In the genomic region with DNA sequence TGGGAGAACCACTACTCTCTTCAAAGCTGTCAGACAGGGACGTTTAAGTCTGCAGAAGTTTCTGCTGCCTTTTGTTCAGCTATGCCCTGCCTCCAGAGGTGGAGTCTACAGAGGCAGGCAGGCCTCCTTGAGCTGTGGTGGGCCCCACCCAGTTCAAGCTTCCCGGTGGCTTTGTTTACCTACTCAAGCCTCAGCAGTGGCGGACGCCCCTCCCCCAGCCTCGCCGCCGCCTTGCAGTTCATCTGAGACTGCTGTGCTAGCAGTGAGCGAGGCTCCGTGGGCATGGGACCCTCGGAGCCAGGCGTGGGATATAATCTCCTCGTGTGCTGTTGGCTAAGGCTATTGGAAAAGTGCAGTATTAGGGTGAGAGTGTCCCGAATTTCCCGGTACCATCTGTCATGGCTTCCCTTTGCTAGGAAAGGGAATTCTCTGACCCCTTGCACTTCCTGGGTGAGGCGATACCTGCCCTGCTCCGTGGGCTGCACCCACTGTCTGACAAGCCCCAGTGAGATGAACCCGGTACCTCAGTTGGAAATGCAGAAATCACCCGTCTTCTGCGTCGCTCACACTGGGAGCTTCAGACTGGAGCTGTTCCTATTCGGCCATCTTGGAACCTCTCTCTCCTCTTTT, we compare ENCODE assay signal across 11 cellular contexts. TPM values are rescaled to one million over a fixed set of nuclear protein-coding genes. Genes with fewer than 3 reads are reported as not detected.
DNase-seq lines count a peak whose midpoint lies in the region; ATAC-seq and TF ChIP-seq lines count a peak whose summit lies in the region.
"Not testable (repeated sequence)": the region's sequence is repeated elsewhere in the genome, so short reads cannot be mapped to it uniquely, and the experiment has no call there.
"Had no signal": no experiment of that assay in that cellular context is flagged by ENCODE, and none has a peak within 500 bp of the region (broad histone marks: within the 10 kb centered on the region; RNA-seq: fewer than 3 reads in every experiment).

No MANE protein-coding gene starts in this region.

- H3K27me3 ChIP-seq in HUES48 (ENCODE audit: control insufficient read depth, insufficient read depth, low read length) = peaks cover 44% of the 10 kb centered on the region
- not testable (repeated sequence) for H3K27me3 ChIP-seq in endodermal cell (ENCODE audit: control insufficient read depth, insufficient read depth, low read length, poor library complexity, severe bottlenecking); left lung; mucosa of stomach (ENCODE audit: control insufficient read depth, insufficient read depth, low read length)

- peak overlapping the region; percentile 42; the same call in 1 of the 2 replicates for H3K4me3 ChIP-seq in HUES48 (ENCODE audit: low read depth, low read length)
- H3K4me3 ChIP-seq in endodermal cell (ENCODE audit: low read length) = peak overlapping the region; percentile 19
- not testable (repeated sequence) for H3K4me3 ChIP-seq in left lung
- peak overlapping the region; percentile 39 for H3K4me3 ChIP-seq in mucosa of stomach (ENCODE audit: low read length)

- H3K9me3 ChIP-seq in HUES48 (ENCODE audit: control insufficient read depth, insufficient read depth, low read length); left lung; mucosa of stomach (ENCODE audit: control insufficient read depth, low read length): not testable (repeated sequence)
- peaks cover 24% of the 10 kb centered on the region for H3K9me3 ChIP-seq in endodermal cell (ENCODE audit: control insufficient read depth, low read length)

- H3K27ac ChIP-seq in HUES48 (ENCODE audit: low read depth, low read length); endodermal cell (ENCODE audit: low read depth, low read length); left lung: not testable (repeated sequence)

- not testable (repeated sequence) for H3K9me3 Mint-ChIP-seq in WTC11
- H3K9me3 Mint-ChIP-seq in endodermal cell = peaks cover 23% of the 10 kb centered on the region

- H3K27me3 Mint-ChIP-seq in WTC11 (ENCODE audit: low read depth) (peaks cover 98% of the 10 kb centered on the region), endodermal cell (ENCODE audit: insufficient read depth) (peaks cover 35% of the 10 kb centered on the region)

- intact Hi-C loops in left lung (cut with DNase I) = not testable (repeated sequence)

- DNase-seq in ELF-1 (ENCODE audit: low read depth, low spot score) = peak; percentile 49
- peak; percentile 43 for DNase-seq in NCI-H2171 treated with DMSO at 0.1 percent for 48 hours (lab: John Stamatoyannopoulos, UW)
- peak; percentile 50 for DNase-seq in WTC11 (ENCODE audit: low spot score)
- DNase-seq in endodermal cell = not testable (repeated sequence)
- peak; percentile 63 to 82 for DNase-seq in left lung

- H3K4me1 Mint-ChIP-seq in WTC11 = peaks cover 27% of the 10 kb centered on the region
- H3K4me1 Mint-ChIP-seq in endodermal cell = peaks cover 19% of the 10 kb centered on the region

- H3K36me3 ChIP-seq in HUES48 (ENCODE audit: control insufficient read depth, insufficient read depth, low read length); endodermal cell (ENCODE audit: control insufficient read depth, insufficient read depth, low read length); left lung; mucosa of stomach (ENCODE audit: control insufficient read depth, insufficient read depth, low read length): not testable (repeated sequence)

- H3K9ac ChIP-seq in HUES48 (ENCODE audit: low read depth, low read length); endodermal cell (ENCODE audit: extremely low read depth, low read length, poor library complexity, severe bottlenecking): not testable (repeated sequence)
- peak overlapping the region; percentile 51 for H3K9ac ChIP-seq in mucosa of stomach (ENCODE audit: low read length)

- POLR2A ChIA-PET in WTC11 (lab: Charles Lee) = not testable (repeated sequence)

- CTCF ChIA-PET in WTC11 (lab: Charles Lee) = interaction anchor here (1.0 to 1.6 kb wide), 3 partner anchors 42 to 176 kb away, joined by 3 to 4 read pairs (median 3); partner anchors contain the start of gene FAM221A

- H3K27ac Mint-ChIP-seq in WTC11, endodermal cell: not testable (repeated sequence)

- H3K4me3 Mint-ChIP-seq in WTC11 = peak overlapping the region; percentile 78
- not testable (repeated sequence) for H3K4me3 Mint-ChIP-seq in endodermal cell

- peaks cover 10% of the 10 kb centered on the region for H3K4me1 ChIP-seq in HUES48 (ENCODE audit: control insufficient read depth, insufficient read depth, low read length)
- H3K4me1 ChIP-seq in endodermal cell (ENCODE audit: control insufficient read depth, insufficient read depth, low read length); left lung; mucosa of stomach (ENCODE audit: control insufficient read depth, insufficient read depth, low read length): not testable (repeated sequence)

- H3K36me3 Mint-ChIP-seq in WTC11 = not testable (repeated sequence)
- peaks cover 17% of the 10 kb centered on the region for H3K36me3 Mint-ChIP-seq in endodermal cell (ENCODE audit: low read depth)

- TF ChIP-seq CTCF in WTC11 (IDR thresholded peaks at IDR 0.05); endodermal cell (conservative IDR thresholded peaks at IDR 0.05); left lung (IDR thresholded peaks at IDR 0.05): not testable (repeated sequence)

- not testable (repeated sequence) for ATAC-seq in WTC11, left lung

- WGBS in endodermal cell (ENCODE audit: insufficient coverage in 1 of 2, insufficient read length in 1 of 2), 2 experiments = 82 to 87% methylated on average over 2 to 21 of the region's 21 CpGs

TF ChIP-seq in WTC11, 78 proteins besides CTCF, POLR2A, EP300 and RAD21:
- TF ChIP-seq FOXK1 (CRISPR knock-in tag; IDR thresholded peaks at IDR 0.05) = peak; percentile 32; the same call in 1 of the 2 replicates
TF ChIP-seq in WTC11: peak in this region for 1; not testable (repeated sequence) for 77.

RNA-seq across cellular contexts. Expression of gene STK31, which starts 12.7 kb away (rescaled TPM):
- total RNA-seq in WTC11 (2021) = 0.21 to 0.42 TPM (median 0.30 TPM) in 3 replicates
- total RNA-seq in endodermal cell = 1 to 10 TPM; 1.4 to 1.6 TPM
- 0.46 TPM for polyA plus RNA-seq in endodermal cell (2013, experiment 1 of 2)
- polyA plus RNA-seq in endodermal cell (2013, experiment 2 of 2) = 0.41 TPM
- 1 to 10 TPM; 1.3 to 1.4 TPM for total RNA-seq in left lung
- total RNA-seq: IMR-90, RPMI7951 had no signal
- polyA plus RNA-seq: CD4-positive, alpha-beta memory T cell; IMR-90 had no signal

RNA-seq across cellular contexts. Expression of gene FAM221A, which starts 42.7 kb away (rescaled TPM):
- total RNA-seq in WTC11 (2021) = 22.6 to 24.9 TPM (median 23.3 TPM) in 3 replicates
- total RNA-seq in endodermal cell = 10 to 100 TPM; 16.2 to 20.8 TPM
- 7.1 TPM for polyA plus RNA-seq in endodermal cell (2013, experiment 1 of 2)
- 7.9 TPM for polyA plus RNA-seq in endodermal cell (2013, experiment 2 of 2)
- 1 to 10 TPM; 7.6 to 9.3 TPM for total RNA-seq in left lung
- total RNA-seq: HT1080 had no signal
